In the genomic region with DNA sequence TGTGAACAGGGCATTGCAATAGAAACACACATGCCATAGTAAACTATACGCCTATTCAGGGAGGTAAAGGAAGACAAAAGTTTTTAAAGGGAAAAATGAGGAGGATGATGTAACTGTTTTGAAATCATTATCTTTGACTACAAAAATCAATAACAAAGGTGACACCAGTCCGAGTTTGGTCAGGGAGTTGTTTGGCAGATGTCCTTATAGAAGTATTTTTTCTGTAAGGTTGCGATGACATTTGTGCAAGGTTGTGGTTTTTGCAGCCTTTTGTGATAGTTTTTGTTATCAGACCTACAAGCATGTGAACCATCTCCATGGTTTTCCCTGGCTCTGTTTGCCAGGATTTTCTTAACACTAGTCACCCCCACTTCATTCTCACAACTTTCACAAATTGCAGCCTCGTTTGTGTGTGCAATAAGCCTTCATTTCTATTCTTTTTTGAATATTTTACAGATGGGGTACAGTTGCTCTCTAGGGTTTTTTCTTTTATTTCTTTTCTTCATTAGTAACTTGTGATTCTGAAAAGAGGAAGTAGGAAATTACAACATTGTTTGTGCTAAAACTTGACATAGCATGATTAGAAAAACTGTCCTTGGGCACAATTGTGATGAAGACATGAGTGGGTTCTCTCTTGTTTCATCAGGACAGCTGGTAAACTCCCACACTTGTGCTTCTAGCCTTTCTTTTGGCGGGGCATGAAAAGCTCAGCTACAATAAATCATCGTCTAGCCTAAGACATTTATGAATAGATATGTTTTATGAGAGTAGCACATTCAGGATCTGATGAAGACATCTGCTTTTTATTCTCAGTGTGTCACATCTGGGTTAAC, we compare ENCODE assay signal across 14 cellular contexts.
DNase-seq lines count a peak whose midpoint lies in the region; ATAC-seq and TF ChIP-seq lines count a peak whose summit lies in the region.
"Had no signal": no experiment of that assay in that cellular context is flagged by ENCODE, and none has a peak within 500 bp of the region (broad histone marks: within the 10 kb centered on the region; RNA-seq: fewer than 3 reads in every experiment).

No MANE protein-coding gene starts in this region.

- no peaks in the 10 kb centered on the region for H3K4me1 ChIP-seq in smooth muscle cell (ENCODE audit: low read depth)
- H3K4me1 ChIP-seq in stomach = peaks cover 0 to 5% (median 0%) of the 10 kb centered on the region in 4 donors
- H3K4me1 ChIP-seq: lower lobe of right lung had no signal

- H3K27ac ChIP-seq in smooth muscle cell (ENCODE audit: low read depth) = peak overlapping the region; percentile 40
- no peak overlapping the region for H3K27ac ChIP-seq in stomach
- H3K27ac ChIP-seq: 22Rv1, adrenal gland, lower lobe of right lung, skin epidermis had no signal

- TF ChIP-seq POLR2A in stomach (IDR thresholded peaks at IDR 0.05) = no peak

- no peaks in the 10 kb centered on the region for H4K20me1 ChIP-seq in smooth muscle cell (ENCODE audit: low read depth)

- WGBS in smooth muscle cell (ENCODE audit: low lambda C conversion rate) = 56% methylated on average over 6 of the region's 6 CpGs
- WGBS in stomach, 5 donors = 54 to 69% (median 62%) methylated on average over 6 of the region's 6 CpGs

- intact Hi-C loops in stomach (cut with DNase I; ENCODE audit: low total_unique reads) = no loop called here

- H2AFZ ChIP-seq in smooth muscle cell (ENCODE audit: low read depth) = no peak overlapping the region

- H3K9ac ChIP-seq in smooth muscle cell (ENCODE audit: low read depth) = no peak overlapping the region

- TF ChIP-seq EP300 in stomach (IDR thresholded peaks at IDR 0.05) = no peak

- no peak overlapping the region for H3K4me3 ChIP-seq in smooth muscle cell
- H3K4me3 ChIP-seq in stomach = no peak overlapping the region
- H3K4me3 ChIP-seq: adrenal gland, lower lobe of right lung, skin epidermis had no signal

- ATAC-seq in HG03175 (IDR thresholded peaks at IDR 0.05; ENCODE audit: unreplicated experiment) = peak; percentile 65
- ATAC-seq in GM21737 (IDR thresholded peaks at IDR 0.05; ENCODE audit: unreplicated experiment) = no peak
- ATAC-seq: lower lobe of right lung; stimulated activated memory B cell treated with anti-CD40 and anti-IgM and Interleukin-4, amounts not matched to agents 10 μg/mL and 1 μg/mL and 100 μg/mL, for 72 hours had no signal

- H3K36me3 ChIP-seq in smooth muscle cell (ENCODE audit: low read depth) (no peaks in the 10 kb centered on the region), stomach (no peaks in the 10 kb centered on the region)
- H3K36me3 ChIP-seq: adrenal gland, lower lobe of right lung had no signal

- H3F3A ChIP-seq in smooth muscle cell (ENCODE audit: low read depth) = no peaks in the 10 kb centered on the region

- H3K4me2 ChIP-seq in smooth muscle cell = peak overlapping the region; percentile 4

- DNase-seq in NCI-H1417 (lab: John Stamatoyannopoulos, UW) (peak in 2 of 3 experiments; percentile 31 to 52), NCI-H1417 treated with DMSO at 0.1 percent for 48 hours (lab: John Stamatoyannopoulos, UW) (no peak), SKM-1 treated with dmso at 0.1 percent for 144 hours (lab: John Stamatoyannopoulos, UW; ENCODE audit: unreplicated experiment) (peak; percentile 53), smooth muscle cell (lab: John Stamatoyannopoulos, UW; ENCODE audit: unreplicated experiment) (no peak), NCI-H1436 (lab: John Stamatoyannopoulos, UW) (no peak), stomach (no peak)
- DNase-seq: activated CD4-positive, alpha-beta T cell treated with anti-CD3 and anti-CD28 coated beads, Interleukin-2, amount 50 U/mL, for 1 hour; adrenal gland; lower lobe of right lung had no signal

- no peaks in the 10 kb centered on the region for H3K79me2 ChIP-seq in smooth muscle cell (ENCODE audit: low read depth)

- no peaks in the 10 kb centered on the region for H3K27me3 ChIP-seq in smooth muscle cell (ENCODE audit: low read depth)
- no peaks in the 10 kb centered on the region for H3K27me3 ChIP-seq in stomach
- H3K27me3 ChIP-seq: adrenal gland had no signal

- H3K9me3 ChIP-seq in smooth muscle cell (replicated peaks; ENCODE audit: low read depth) (peaks cover 4% of the 10 kb centered on the region), stomach (peaks cover 0 to 7% (median 0%) of the 10 kb centered on the region in 4 donors)
- H3K9me3 ChIP-seq: adrenal gland, lower lobe of right lung had no signal

- TF ChIP-seq CTCF in smooth muscle cell (IDR thresholded peaks at IDR 0.05; ENCODE audit: borderline replicate concordance, insufficient read depth, poor library complexity, severe bottlenecking) (no peak), stomach (IDR thresholded peaks at IDR 0.05) (no peak)

Comparison
In these comparisons a context has a peak if more than half of its experiments do, and no peak if none do; other contexts are left out.
1. DNase-seq: peak in NCI-H1417 (2 of 3) and SKM-1 treated with dmso at 0.1 percent for 144 hours (single experiment); none in NCI-H1417 treated with DMSO at 0.1 percent for 48 hours (single experiment), smooth muscle cell (single experiment), NCI-H1436 (single experiment) and stomach (single experiment).